ENCODE assay signal across 8 cellular contexts in genomic region chr20:41136336-41136694, GRCh38. TPM values are rescaled to one million over a fixed set of nuclear protein-coding genes. Genes with fewer than 3 reads are reported as not detected.
DNase-seq lines count a peak whose midpoint lies in the region; ATAC-seq lines count a peak whose summit lies in the region.

No MANE protein-coding gene starts in this region.

- H3K27ac Mint-ChIP-seq in T-helper 1 cell treated with Interleukin-12 subunit alpha and Interleukin-12 subunit beta and Interleukin-4 antibody, amounts not matched to agents 30 μg/mL and 1 μg/mL, for 36 hours: peak overlapping the region; percentile 93
- H3K27ac Mint-ChIP-seq in activated CD4-positive, alpha-beta memory T cell treated with anti-CD3 and anti-CD28 coated beads for 36 hours: peak overlapping the region; percentile 75

- DNase-seq in T-helper 1 cell (no peak), nucleus accumbens (lab: John Stamatoyannopoulos, UW) (no peak), hepatic stellate cell (ENCODE audit: low spot score) (no peak)
- no peak for DNase-seq in activated CD4-positive, alpha-beta memory T cell treated with anti-CD3 and anti-CD28 coated beads for 36 hours

- H3K27ac ChIP-seq in iPS-18a (ENCODE audit: low read length) (no peak overlapping the region), subcutaneous abdominal adipose tissue (ENCODE audit: low read depth, low read length) (peak overlapping the region; percentile 62)

- H3K9me3 ChIP-seq in iPS-18a (ENCODE audit: control insufficient read depth, low read depth, low read length): no peaks in the 10 kb centered on the region
- H3K9me3 ChIP-seq in subcutaneous abdominal adipose tissue (ENCODE audit: control insufficient read depth in 5 of 5, low read length in 5 of 5): no peaks in the 10 kb centered on the region

- H3K27me3 ChIP-seq in iPS-18a (ENCODE audit: control insufficient read depth, insufficient read depth, low read length) (peaks cover 10% of the 10 kb centered on the region), subcutaneous abdominal adipose tissue (ENCODE audit: control insufficient read depth in 5 of 5, insufficient read depth in 4 of 5, low read length in 5 of 5) (no peaks in the 10 kb centered on the region)

- H3K36me3 ChIP-seq in iPS-18a (ENCODE audit: control insufficient read depth, low read depth, low read length) (no peaks in the 10 kb centered on the region), subcutaneous abdominal adipose tissue (ENCODE audit: control insufficient read depth in 5 of 5, insufficient read depth in 5 of 5, low read length in 5 of 5) (no peaks in the 10 kb centered on the region)

- ATAC-seq in HG02610 (IDR thresholded peaks at IDR 0.05; ENCODE audit: unreplicated experiment): no peak

- POLR2A ChIA-PET in activated CD4-positive, alpha-beta memory T cell treated with anti-CD3 and anti-CD28 coated beads for 36 hours (lab: Charles Lee): interaction anchor here (0.8 to 6.3 kb wide), 3 partner anchors 10 to 21 kb away, joined by 3 to 85 read pairs (median 4); no protein-coding TSS in a partner anchor

- H3K36me3 Mint-ChIP-seq in T-helper 1 cell treated with Interleukin-12 subunit alpha and Interleukin-12 subunit beta and Interleukin-4 antibody, amounts not matched to agents 30 μg/mL and 1 μg/mL, for 36 hours (ENCODE audit: low read depth): peaks cover 19% of the 10 kb centered on the region
- H3K36me3 Mint-ChIP-seq in activated CD4-positive, alpha-beta memory T cell treated with anti-CD3 and anti-CD28 coated beads for 36 hours: peaks cover 14% of the 10 kb centered on the region

- H3K27me3 Mint-ChIP-seq in T-helper 1 cell treated with Interleukin-12 subunit alpha and Interleukin-12 subunit beta and Interleukin-4 antibody, amounts not matched to agents 30 μg/mL and 1 μg/mL, for 36 hours (ENCODE audit: low read depth): no peaks in the 10 kb centered on the region
- H3K27me3 Mint-ChIP-seq in activated CD4-positive, alpha-beta memory T cell treated with anti-CD3 and anti-CD28 coated beads for 36 hours: no peaks in the 10 kb centered on the region

- peak overlapping the region; percentile 87 for H3K4me3 Mint-ChIP-seq in T-helper 1 cell treated with Interleukin-12 subunit alpha and Interleukin-12 subunit beta and Interleukin-4 antibody, amounts not matched to agents 30 μg/mL and 1 μg/mL, for 36 hours
- H3K4me3 Mint-ChIP-seq in activated CD4-positive, alpha-beta memory T cell treated with anti-CD3 and anti-CD28 coated beads for 36 hours: peak overlapping the region; percentile 75

- peak overlapping the region; percentile 83 for H3K9ac ChIP-seq in iPS-18a (ENCODE audit: low read length)
- peak overlapping the region in 4 of 5 donors; percentile 45 to 83 (median 78) for H3K9ac ChIP-seq in subcutaneous abdominal adipose tissue (ENCODE audit: low read length in 5 of 5)

- H3K4me1 ChIP-seq in iPS-18a (ENCODE audit: control insufficient read depth, low read depth, low read length): peaks cover 42% of the 10 kb centered on the region
- peaks cover 10 to 49% (median 44%) of the 10 kb centered on the region in 5 donors for H3K4me1 ChIP-seq in subcutaneous abdominal adipose tissue (ENCODE audit: control insufficient read depth in 5 of 5, insufficient read depth in 5 of 5, low read length in 5 of 5)

- CTCF ChIA-PET in activated CD4-positive, alpha-beta memory T cell treated with anti-CD3 and anti-CD28 coated beads for 36 hours (lab: Charles Lee): interaction anchor here (0.5 to 7.4 kb wide), 17 partner anchors 10 to 223 kb away, joined by 3 to 95 read pairs (median 7); partner anchors contain the start of gene LPIN3

- H3K9me3 Mint-ChIP-seq in T-helper 1 cell treated with Interleukin-12 subunit alpha and Interleukin-12 subunit beta and Interleukin-4 antibody, amounts not matched to agents 30 μg/mL and 1 μg/mL, for 36 hours: no peaks in the 10 kb centered on the region
- H3K9me3 Mint-ChIP-seq in activated CD4-positive, alpha-beta memory T cell treated with anti-CD3 and anti-CD28 coated beads for 36 hours: no peaks in the 10 kb centered on the region

- H3K4me3 ChIP-seq in iPS-18a (ENCODE audit: low read length) (peak overlapping the region; percentile 70), subcutaneous abdominal adipose tissue (ENCODE audit: low read depth in 1 of 5, low read length in 5 of 5) (peak overlapping the region; percentile 68 to 82 (median 77))

- peaks cover 58% of the 10 kb centered on the region for H3K4me1 Mint-ChIP-seq in T-helper 1 cell treated with Interleukin-12 subunit alpha and Interleukin-12 subunit beta and Interleukin-4 antibody, amounts not matched to agents 30 μg/mL and 1 μg/mL, for 36 hours (ENCODE audit: low read depth)
- peaks cover 64% of the 10 kb centered on the region for H3K4me1 Mint-ChIP-seq in activated CD4-positive, alpha-beta memory T cell treated with anti-CD3 and anti-CD28 coated beads for 36 hours (ENCODE audit: low read depth)

- intact Hi-C loops in activated CD4-positive, alpha-beta memory T cell treated with anti-CD3 and anti-CD28 coated beads for 36 hours (cut with micrococcal nuclease): loop anchor here (5.0 to 10.0 kb wide), 3 partner anchors 36 to 298 kb away; partner anchors contain the start of gene ZHX3

RNA-seq across cellular contexts. Expression of gene PLCG1, which starts 1.0 kb away (rescaled TPM):
- 100 to 1,000 TPM; 133 to 139 TPM for total RNA-seq in activated CD4-positive, alpha-beta memory T cell treated with anti-CD3 and anti-CD28 coated beads for 36 hours
